1 cellular context compared by ENCODE assay signal in the genomic region with DNA sequence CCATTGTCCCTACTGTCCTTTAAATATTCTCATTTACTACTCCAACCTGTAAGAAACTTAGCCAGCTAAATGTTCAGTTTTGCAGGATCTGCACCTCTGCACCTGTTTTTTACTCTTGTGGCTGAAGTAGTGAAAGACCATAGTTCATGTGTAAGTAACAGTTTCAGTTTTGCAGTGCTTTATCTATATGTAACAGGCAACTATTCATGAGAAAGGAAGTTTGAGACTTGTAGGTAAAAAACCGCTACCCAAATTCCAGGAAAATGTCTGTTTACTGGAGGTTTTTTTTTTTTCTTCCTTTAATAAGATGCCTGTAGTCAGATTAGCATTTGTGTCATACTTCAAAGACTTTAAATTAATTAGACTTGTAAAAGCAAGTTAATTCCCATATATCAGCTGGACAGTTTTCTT.
TF ChIP-seq lines count a peak whose summit lies in the region.

No MANE protein-coding gene starts in this region.

TF ChIP-seq in K562, 482 proteins besides CTCF, POLR2A, EP300 and RAD21 (continued from another document):
- TF ChIP-seq NR4A1 (CRISPR knock-in tag; IDR thresholded peaks at IDR 0.05) (no peak), NR4A1 (tag; IDR thresholded peaks at IDR 0.05) (no peak), BDP1 (IDR thresholded peaks at IDR 0.05; ENCODE audit: insufficient read depth, insufficient read length) (no peak), MYC (IDR thresholded peaks at IDR 0.05; ENCODE audit: low read depth, low read length) (0 out of 2 replicates have a peak, but pooled peaks have one; percentile 8), MYC (CRISPR knock-in tag; IDR thresholded peaks at IDR 0.05; ENCODE audit: borderline replicate concordance, low read depth) (no peak), ZZZ3 (IDR thresholded peaks at IDR 0.05) (no peak), PML (IDR thresholded peaks at IDR 0.05; ENCODE audit: low read length) (peak; percentile 80; the same call in 1 of the 2 replicates), BMI1 (IDR thresholded peaks at IDR 0.05; ENCODE audit: low read length) (no peak), ZSCAN29 (IDR thresholded peaks at IDR 0.05) (peak; percentile 33; the same call in 1 of the 2 replicates), KLF10 (CRISPR knock-in tag; IDR thresholded peaks at IDR 0.05) (no peak)
- TF ChIP-seq, protein P1, sequence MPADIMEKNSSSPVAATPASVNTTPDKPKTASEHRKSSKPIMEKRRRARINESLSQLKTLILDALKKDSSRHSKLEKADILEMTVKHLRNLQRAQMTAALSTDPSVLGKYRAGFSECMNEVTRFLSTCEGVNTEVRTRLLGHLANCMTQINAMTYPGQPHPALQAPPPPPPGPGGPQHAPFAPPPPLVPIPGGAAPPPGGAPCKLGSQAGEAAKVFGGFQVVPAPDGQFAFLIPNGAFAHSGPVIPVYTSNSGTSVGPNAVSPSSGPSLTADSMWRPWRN (IDR thresholded peaks at IDR 0.05; ENCODE audit: low read depth), result peak; percentile 28; the same call in 1 of the 2 replicates
